In genomic region chr17:40566027-40566426, GRCh38 we compare ENCODE assay signal across 16 cellular contexts. TPM values are rescaled to one million over a fixed set of nuclear protein-coding genes. Genes with fewer than 3 reads are reported as not detected.
DNase-seq lines count a peak whose midpoint lies in the region; ATAC-seq, FAIRE-seq and TF ChIP-seq lines count a peak whose summit lies in the region.
"Had no signal": no experiment of that assay in that cellular context is flagged by ENCODE, and none has a peak within 500 bp of the region (broad histone marks: within the 10 kb centered on the region; RNA-seq: fewer than 3 reads in every experiment).

No MANE protein-coding gene starts in this region.

- peaks cover 42% of the 10 kb centered on the region for H3K4me1 Mint-ChIP-seq in T-helper 2 cell treated with Interferon-gamma antibody and Interleukin-4, amounts not matched to agents 5 μg/mL and 100 μg/mL, for 36 hours (ENCODE audit: low read depth)
- H3K4me1 Mint-ChIP-seq in activated T-helper 1 cell treated with anti-CD3 and anti-CD28 coated beads, Interleukin-12 subunit alpha, Interleukin-12 subunit beta, Interleukin-2, Interleukin-4 antibody, amounts not matched to agents 30 ng/mL and 10 ng/mL and 1 ng/mL, durations not matched to agents 14 hours and 24 hours and 36 hours (ENCODE audit: low read depth), result peaks cover 45% of the 10 kb centered on the region
- peaks cover 50 to 55% of the 10 kb centered on the region in 2 donors for H3K4me1 Mint-ChIP-seq in natural killer cell

- no peak for TF ChIP-seq POLR2A in GM12892 (IDR thresholded peaks at IDR 0.05; ENCODE audit: low read depth, low read length)

- H3K36me3 Mint-ChIP-seq in T-helper 2 cell treated with Interferon-gamma antibody and Interleukin-4, amounts not matched to agents 5 μg/mL and 100 μg/mL, for 36 hours (ENCODE audit: low read depth), result peaks cover 43% of the 10 kb centered on the region
- peaks cover 38% of the 10 kb centered on the region for H3K36me3 Mint-ChIP-seq in activated T-helper 1 cell treated with anti-CD3 and anti-CD28 coated beads, Interleukin-12 subunit alpha, Interleukin-12 subunit beta, Interleukin-2, Interleukin-4 antibody, amounts not matched to agents 30 ng/mL and 10 ng/mL and 1 ng/mL, durations not matched to agents 14 hours and 24 hours and 36 hours (ENCODE audit: low read depth)
- H3K36me3 Mint-ChIP-seq in natural killer cell, result peaks cover under 1% of the 10 kb centered on the region

- H3K27me3 Mint-ChIP-seq in T-helper 2 cell treated with Interferon-gamma antibody and Interleukin-4, amounts not matched to agents 5 μg/mL and 100 μg/mL, for 36 hours (ENCODE audit: low read depth), result peaks cover 4% of the 10 kb centered on the region
- peaks cover 2% of the 10 kb centered on the region for H3K27me3 Mint-ChIP-seq in activated T-helper 1 cell treated with anti-CD3 and anti-CD28 coated beads, Interleukin-12 subunit alpha, Interleukin-12 subunit beta, Interleukin-2, Interleukin-4 antibody, amounts not matched to agents 30 ng/mL and 10 ng/mL and 1 ng/mL, durations not matched to agents 14 hours and 24 hours and 36 hours (ENCODE audit: insufficient read depth)
- peaks cover 34 to 35% of the 10 kb centered on the region in 2 donors for H3K27me3 Mint-ChIP-seq in natural killer cell (ENCODE audit: low read depth in 2 of 2)

- H3K27ac Mint-ChIP-seq in T-helper 2 cell treated with Interferon-gamma antibody and Interleukin-4, amounts not matched to agents 5 μg/mL and 100 μg/mL, for 36 hours, result peak overlapping the region; percentile 52
- H3K27ac Mint-ChIP-seq in activated T-helper 1 cell treated with anti-CD3 and anti-CD28 coated beads, Interleukin-12 subunit alpha, Interleukin-12 subunit beta, Interleukin-2, Interleukin-4 antibody, amounts not matched to agents 30 ng/mL and 10 ng/mL and 1 ng/mL, durations not matched to agents 14 hours and 24 hours and 36 hours, result peak overlapping the region; percentile 91
- peak overlapping the region; percentile 80 to 91 for H3K27ac Mint-ChIP-seq in natural killer cell

- ATAC-seq in natural killer cell, result no peak

- TF ChIP-seq CTCF in natural killer cell (IDR thresholded peaks at IDR 0.05), result no peak

- DNase-seq in T-helper 2 cell treated with Interferon-gamma antibody and Interleukin-4, amounts not matched to agents 5 μg/mL and 100 μg/mL, for 36 hours (ENCODE audit: low spot score), result peak; percentile 22
- DNase-seq in T-helper 2 cell (no peak), GM12892 (ENCODE audit: insufficient read length) (no peak), natural killer cell (no peak), HUDEP-2 (lab: John Stamatoyannopoulos, UW; ENCODE audit: unreplicated experiment in 76 of 76) (no peak), NCI-H69 (lab: John Stamatoyannopoulos, UW) (no peak), iPS-NIHi11 (ENCODE audit: low spot score) (no peak)
- no peak for DNase-seq in activated T-helper 1 cell treated with anti-CD3 and anti-CD28 coated beads, Interleukin-12 subunit alpha, Interleukin-12 subunit beta, Interleukin-2, Interleukin-4 antibody, amounts not matched to agents 30 ng/mL and 10 ng/mL and 1 ng/mL, durations not matched to agents 14 hours and 24 hours and 36 hours (ENCODE audit: low spot score)
- DNase-seq: colonic mucosa, lower lobe of right lung, NCI-H1417, stomach had no signal

- intact Hi-C loops in activated T-helper 1 cell treated with anti-CD3 and anti-CD28 coated beads, Interleukin-12 subunit alpha, Interleukin-12 subunit beta, Interleukin-2, Interleukin-4 antibody, amounts not matched to agents 30 ng/mL and 10 ng/mL and 1 ng/mL, durations not matched to agents 14 hours and 24 hours and 36 hours (cut with micrococcal nuclease), result loop anchor here (10.0 kb wide), 2 partner anchors 791 to 1861 kb away; partner anchors contain the start of gene MLLT6
- intact Hi-C loops in natural killer cell (cut with micrococcal nuclease), result no loop called here

- H3K4me3 Mint-ChIP-seq in T-helper 2 cell treated with Interferon-gamma antibody and Interleukin-4, amounts not matched to agents 5 μg/mL and 100 μg/mL, for 36 hours, result peak overlapping the region; percentile 92
- H3K4me3 Mint-ChIP-seq in activated T-helper 1 cell treated with anti-CD3 and anti-CD28 coated beads, Interleukin-12 subunit alpha, Interleukin-12 subunit beta, Interleukin-2, Interleukin-4 antibody, amounts not matched to agents 30 ng/mL and 10 ng/mL and 1 ng/mL, durations not matched to agents 14 hours and 24 hours and 36 hours, result peak overlapping the region; percentile 90
- H3K4me3 Mint-ChIP-seq in natural killer cell, result peak overlapping the region; percentile 69

- FAIRE-seq in GM12892 (lab: Jason Lieb, UNC), result peak; percentile 46
- FAIRE-seq: H54, urothelium cell line had no signal

- H3K9me3 Mint-ChIP-seq in T-helper 2 cell treated with Interferon-gamma antibody and Interleukin-4, amounts not matched to agents 5 μg/mL and 100 μg/mL, for 36 hours, result peaks cover 17% of the 10 kb centered on the region
- H3K9me3 Mint-ChIP-seq in activated T-helper 1 cell treated with anti-CD3 and anti-CD28 coated beads, Interleukin-12 subunit alpha, Interleukin-12 subunit beta, Interleukin-2, Interleukin-4 antibody, amounts not matched to agents 30 ng/mL and 10 ng/mL and 1 ng/mL, durations not matched to agents 14 hours and 24 hours and 36 hours, result peaks cover 13% of the 10 kb centered on the region
- H3K9me3 Mint-ChIP-seq in natural killer cell, result no peaks in the 10 kb centered on the region

RNA-seq across cellular contexts. Expression of gene CCR7, which starts 0.8 kb away (rescaled TPM):
- polyA plus RNA-seq in GM12892 (2012; ENCODE audit: missing spikeins), result 167 TPM
- 165 and 166 TPM in 2 replicates for total RNA-seq in activated T-helper 1 cell treated with anti-CD3 and anti-CD28 coated beads, Interleukin-12 subunit alpha, Interleukin-12 subunit beta, Interleukin-2, Interleukin-4 antibody, amounts not matched to agents 30 ng/mL and 10 ng/mL and 1 ng/mL, durations not matched to agents 14 hours and 24 hours and 36 hours
- total RNA-seq in natural killer cell, result 1 to 10 TPM; 3.2 to 8.0 (median 6.6) TPM
- total RNA-seq: A172, RPMI7951 had no signal

Comparison
In these comparisons a context has a peak if more than half of its experiments do, and no peak if none do; other contexts are left out.
1. RNA of gene CCR7, which starts 0.8 kb away (total RNA-seq): 165 to 166 TPM in activated T-helper 1 cell treated with anti-CD3 and anti-CD28 coated beads, Interleukin-12 subunit alpha, Interleukin-12 subunit beta, Interleukin-2, Interleukin-4 antibody, amounts not matched to agents 30 ng/mL and 10 ng/mL and 1 ng/mL, durations not matched to agents 14 hours and 24 hours and 36 hours; 3.2 to 8.0 TPM in natural killer cell; every median in the first group is over 10 times any median in the second.
2. Peak in every context shown above with its lines, with median percentiles within 50 percentile points of each other: H3K27ac Mint-ChIP-seq and H3K4me3 Mint-ChIP-seq.